12 cellular contexts compared by ENCODE assay signal in the genomic region with DNA sequence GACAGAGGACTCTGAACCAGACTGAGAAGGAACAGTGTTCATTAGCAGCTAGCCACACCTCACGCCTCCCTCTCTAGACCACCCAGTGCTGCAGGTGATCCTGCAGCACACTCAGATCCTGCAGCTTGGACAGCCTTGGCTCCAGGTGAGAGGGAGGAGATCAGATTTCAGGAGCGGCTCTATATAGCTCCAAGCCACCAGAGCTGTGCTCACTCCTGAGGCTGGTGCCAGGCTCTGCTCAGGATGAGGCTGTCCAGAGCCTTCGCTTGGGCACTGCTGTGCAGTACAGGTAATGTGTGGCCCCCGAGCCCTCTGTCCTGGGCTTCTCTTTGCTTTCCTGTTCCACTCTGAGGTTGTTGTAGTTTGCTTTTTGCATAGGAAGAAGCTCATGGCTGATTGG. TPM values are rescaled to one million over a fixed set of nuclear protein-coding genes. Genes with fewer than 3 reads are reported as not detected.
"Had no signal": no experiment of that assay in that cellular context is flagged by ENCODE, and none has a peak within 500 bp of the region (broad histone marks: within the 10 kb centered on the region; RNA-seq: fewer than 3 reads in every experiment).

No MANE protein-coding gene starts in this region.

- H3K27ac Mint-ChIP-seq: activated naive CD8-positive, alpha-beta T cell; activated T-cell treated with anti-CD3 and anti-CD28 coated beads, Interleukin-2, amount 50 U/mL, for 24 hours; immature natural killer cell; naive thymus-derived CD8-positive, alpha-beta T cell had no signal

- H3K9me3 Mint-ChIP-seq: activated T-cell treated with anti-CD3 and anti-CD28 coated beads, Interleukin-2, amount 50 U/mL, for 24 hours; immature natural killer cell had no signal

- ATAC-seq: activated CD4-positive, CD25-positive, alpha-beta regulatory T cell treated with anti-CD3 and anti-CD28 coated beads, Interleukin-2, amount 50 U/mL, for 24 hours; esophagus mucosa; naive thymus-derived CD8-positive, alpha-beta T cell had no signal

- H3K9me3 ChIP-seq: ascending aorta, tibial artery had no signal

- H3K4me1 ChIP-seq: ascending aorta had no signal

- H3K4me3 ChIP-seq: ascending aorta, dorsolateral prefrontal cortex, lung, tibial artery had no signal

- H3K27me3 ChIP-seq: ascending aorta had no signal

- H3K4me1 Mint-ChIP-seq: immature natural killer cell; naive thymus-derived CD8-positive, alpha-beta T cell had no signal

- DNase-seq: activated gamma-delta T cell; activated T-cell treated with anti-CD3 and anti-CD28 coated beads, Interleukin-2, amount 50 U/mL, for 24 hours; immature natural killer cell; T-helper 2 cell had no signal

- H3K4me3 Mint-ChIP-seq: activated naive CD8-positive, alpha-beta T cell; activated T-cell treated with anti-CD3 and anti-CD28 coated beads, Interleukin-2, amount 50 U/mL, for 24 hours; immature natural killer cell; naive thymus-derived CD8-positive, alpha-beta T cell had no signal

- H3K36me3 ChIP-seq: ascending aorta, tibial artery had no signal

- H3K36me3 Mint-ChIP-seq: activated naive CD8-positive, alpha-beta T cell; immature natural killer cell; naive thymus-derived CD8-positive, alpha-beta T cell had no signal

- H3K27ac ChIP-seq: ascending aorta, dorsolateral prefrontal cortex had no signal

RNA-seq across cellular contexts. Expression of gene C10orf120, which starts 42.4 kb away (rescaled TPM):
- total RNA-seq: ascending aorta; dorsolateral prefrontal cortex; esophagus mucosa; lung; naive thymus-derived CD8-positive, alpha-beta T cell had no signal
- polyA plus RNA-seq: immature natural killer cell; lung; naive thymus-derived CD8-positive, alpha-beta T cell had no signal
